In the genomic region with DNA sequence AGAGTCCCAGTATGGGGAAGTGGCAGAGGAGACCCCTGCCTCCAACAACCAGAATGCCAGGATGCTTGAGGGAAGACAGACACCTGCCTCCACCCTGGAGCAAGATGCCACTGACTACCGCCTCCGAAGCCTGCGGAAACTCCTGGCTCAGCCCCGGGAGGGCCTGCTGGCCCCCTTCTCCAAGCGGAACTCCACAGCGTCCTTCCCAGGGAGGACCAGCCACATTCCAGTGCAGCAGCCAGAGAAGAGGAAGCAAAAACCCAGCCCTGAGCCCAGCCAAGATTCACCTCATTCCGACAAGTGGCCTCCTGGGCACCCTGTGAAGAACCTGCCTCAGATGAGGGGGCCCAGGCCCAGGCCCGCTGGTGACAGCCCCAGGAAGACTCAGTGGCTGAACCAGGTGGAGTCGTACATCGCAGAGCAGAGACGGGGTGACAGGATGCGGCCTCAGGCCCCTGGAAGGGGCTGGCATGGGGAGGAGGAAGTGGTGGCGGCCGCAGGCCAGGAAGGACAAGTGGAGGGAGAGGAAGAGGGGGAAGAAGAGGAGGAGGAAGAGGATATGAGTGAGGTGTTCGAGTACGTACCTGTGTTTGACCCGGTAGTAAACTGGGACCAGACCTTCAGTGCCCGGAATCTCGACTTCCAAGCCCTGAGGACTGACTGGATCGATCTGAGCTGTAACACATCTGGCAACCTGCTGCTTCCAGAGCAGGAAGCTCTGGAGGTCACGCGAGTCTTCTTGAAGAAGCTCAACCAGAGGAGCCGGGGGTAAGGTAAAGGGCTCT, we compare ENCODE assay signal across 15 cellular contexts.
DNase-seq lines count a peak whose midpoint lies in the region; ATAC-seq and TF ChIP-seq lines count a peak whose summit lies in the region.
"Had no signal": no experiment of that assay in that cellular context is flagged by ENCODE, and none has a peak within 500 bp of the region (broad histone marks: within the 10 kb centered on the region; RNA-seq: fewer than 3 reads in every experiment).

No MANE protein-coding gene starts in this region.

- H3F3A ChIP-seq in smooth muscle cell (ENCODE audit: low read depth) = no peaks in the 10 kb centered on the region

- H3K79me2 ChIP-seq in trophoblast cell (ENCODE audit: control insufficient read depth, insufficient read depth, low read length, poor library complexity) = no peaks in the 10 kb centered on the region
- H3K79me2 ChIP-seq in smooth muscle cell (ENCODE audit: low read depth) = no peaks in the 10 kb centered on the region

- H3K9me3 ChIP-seq in heart left ventricle = no peaks in the 10 kb centered on the region
- H3K9me3 ChIP-seq in trophoblast cell (ENCODE audit: insufficient read depth, low read depth, low read length) = no peaks in the 10 kb centered on the region
- H3K9me3 ChIP-seq in smooth muscle cell (replicated peaks; ENCODE audit: low read depth) = no peaks in the 10 kb centered on the region
- H3K9me3 ChIP-seq: BE2C, body of pancreas, upper lobe of left lung had no signal

- no peaks in the 10 kb centered on the region for H3K9me3 Mint-ChIP-seq in T-helper 1 cell treated with Interleukin-12 subunit alpha and Interleukin-12 subunit beta and Interleukin-4 antibody, amounts not matched to agents 30 μg/mL and 1 μg/mL, for 36 hours
- no peaks in the 10 kb centered on the region for H3K9me3 Mint-ChIP-seq in dendritic cell treated with granulocyte-macrophage colony-stimulating factor and Interleukin-4, amounts not matched to agents 40 ng/mL and 50 ng/mL, for 4 days
- H3K9me3 Mint-ChIP-seq in stimulated activated naive CD8-positive, alpha-beta T cell treated with anti-CD3 and anti-CD28 coated beads, Interleukin-15, amount 100 ng/mL, for 72 hours = no peaks in the 10 kb centered on the region

- H4K8ac ChIP-seq in trophoblast cell (ENCODE audit: low read depth, low read length) = no peak overlapping the region

- H3K27me3 Mint-ChIP-seq in T-helper 1 cell treated with Interleukin-12 subunit alpha and Interleukin-12 subunit beta and Interleukin-4 antibody, amounts not matched to agents 30 μg/mL and 1 μg/mL, for 36 hours (ENCODE audit: low read depth) = no peaks in the 10 kb centered on the region
- H3K27me3 Mint-ChIP-seq in dendritic cell treated with granulocyte-macrophage colony-stimulating factor and Interleukin-4, amounts not matched to agents 40 ng/mL and 50 ng/mL, for 4 days = peaks cover 49% of the 10 kb centered on the region
- no peaks in the 10 kb centered on the region for H3K27me3 Mint-ChIP-seq in stimulated activated naive CD8-positive, alpha-beta T cell treated with anti-CD3 and anti-CD28 coated beads, Interleukin-15, amount 100 ng/mL, for 72 hours

- POLR2A ChIA-PET in RWPE1 (lab: Yijun Ruan, JAX; ENCODE audit: low non-redundant PET) = no interaction called here

- CTCF ChIA-PET in RWPE1 (lab: Yijun Ruan, JAX) = no interaction called here

- DNase-seq in heart left ventricle (peak in 2 of 5 donors; percentile 30 to 76), Right ventricle myocardium superior (no peak), RWPE1 (ENCODE audit: low spot score) (no peak), trophoblast cell (no peak), smooth muscle cell (lab: John Stamatoyannopoulos, UW; ENCODE audit: unreplicated experiment) (no peak)
- DNase-seq in stimulated activated naive CD8-positive, alpha-beta T cell treated with anti-CD3 and anti-CD28 coated beads, Interleukin-15, amount 100 ng/mL, for 72 hours = peak in 1 of 2 donors; percentile 72
- DNase-seq: BE2C; body of pancreas; kidney; nucleus accumbens; stimulated activated CD4-positive, alpha-beta T cell treated with anti-CD3 and anti-CD28 coated beads, Interleukin-4, amount 100 ng/mL, for 1 hour; upper lobe of left lung had no signal

- no peak for TF ChIP-seq POLR2A in heart left ventricle (IDR thresholded peaks at IDR 0.05)

- H4K91ac ChIP-seq in trophoblast cell (ENCODE audit: low read depth, low read length) = no peak overlapping the region

- no peak overlapping the region for H2BK5ac ChIP-seq in trophoblast cell (ENCODE audit: low read depth, low read length, poor library complexity)

- intact Hi-C loops in heart left ventricle (cut with DNase I) = no loop called here
- intact Hi-C loops in Right ventricle myocardium superior (cut with DNase I) = no loop called here
- intact Hi-C loops in dendritic cell treated with granulocyte-macrophage colony-stimulating factor and Interleukin-4, amounts not matched to agents 40 ng/mL and 50 ng/mL, for 4 days (cut with micrococcal nuclease) = no loop called here

- H3K9ac ChIP-seq in trophoblast cell (ENCODE audit: low read length) (no peak overlapping the region), smooth muscle cell (ENCODE audit: low read depth) (no peak overlapping the region)

- H3K27ac Mint-ChIP-seq in T-helper 1 cell treated with Interleukin-12 subunit alpha and Interleukin-12 subunit beta and Interleukin-4 antibody, amounts not matched to agents 30 μg/mL and 1 μg/mL, for 36 hours = peak overlapping the region; percentile 88
- H3K27ac Mint-ChIP-seq in dendritic cell treated with granulocyte-macrophage colony-stimulating factor and Interleukin-4, amounts not matched to agents 40 ng/mL and 50 ng/mL, for 4 days = peak overlapping the region; percentile 59
- peak overlapping the region; percentile 79 to 96 for H3K27ac Mint-ChIP-seq in stimulated activated naive CD8-positive, alpha-beta T cell treated with anti-CD3 and anti-CD28 coated beads, Interleukin-15, amount 100 ng/mL, for 72 hours
- H3K27ac Mint-ChIP-seq: WTC11 had no signal

- peak overlapping the region; percentile 92 for H3K4me3 Mint-ChIP-seq in T-helper 1 cell treated with Interleukin-12 subunit alpha and Interleukin-12 subunit beta and Interleukin-4 antibody, amounts not matched to agents 30 μg/mL and 1 μg/mL, for 36 hours
- peak overlapping the region; percentile 27 for H3K4me3 Mint-ChIP-seq in dendritic cell treated with granulocyte-macrophage colony-stimulating factor and Interleukin-4, amounts not matched to agents 40 ng/mL and 50 ng/mL, for 4 days
- H3K4me3 Mint-ChIP-seq in stimulated activated naive CD8-positive, alpha-beta T cell treated with anti-CD3 and anti-CD28 coated beads, Interleukin-15, amount 100 ng/mL, for 72 hours = peak overlapping the region; percentile 55 to 86
- H3K4me3 Mint-ChIP-seq: WTC11 had no signal

- H3K27me3 ChIP-seq in heart left ventricle = no peaks in the 10 kb centered on the region
- H3K27me3 ChIP-seq in trophoblast cell (ENCODE audit: insufficient read depth, low read length) = no peaks in the 10 kb centered on the region
- H3K27me3 ChIP-seq in smooth muscle cell (ENCODE audit: low read depth) = no peaks in the 10 kb centered on the region
- H3K27me3 ChIP-seq: BE2C, body of pancreas, upper lobe of left lung had no signal

- H4K20me1 ChIP-seq in smooth muscle cell (ENCODE audit: low read depth) = no peaks in the 10 kb centered on the region

- H3K23ac ChIP-seq in trophoblast cell (ENCODE audit: low read length) = no peak overlapping the region

- H3K4me2 ChIP-seq in trophoblast cell (ENCODE audit: low read length) (no peak overlapping the region), smooth muscle cell (no peak overlapping the region)

- H3K36me3 ChIP-seq in heart left ventricle = peaks cover 0 to 18% (median 0%) of the 10 kb centered on the region in 9 donors
- no peaks in the 10 kb centered on the region for H3K36me3 ChIP-seq in trophoblast cell (ENCODE audit: control insufficient read depth in 1 of 2, insufficient read depth in 2 of 2, low read length in 2 of 2)
- H3K36me3 ChIP-seq in smooth muscle cell (ENCODE audit: low read depth) = no peaks in the 10 kb centered on the region
- H3K36me3 ChIP-seq: BE2C had no signal

- no peak overlapping the region for H3K14ac ChIP-seq in trophoblast cell (ENCODE audit: low read length)

- peaks cover 26% of the 10 kb centered on the region for H3K36me3 Mint-ChIP-seq in T-helper 1 cell treated with Interleukin-12 subunit alpha and Interleukin-12 subunit beta and Interleukin-4 antibody, amounts not matched to agents 30 μg/mL and 1 μg/mL, for 36 hours (ENCODE audit: low read depth)
- H3K36me3 Mint-ChIP-seq in dendritic cell treated with granulocyte-macrophage colony-stimulating factor and Interleukin-4, amounts not matched to agents 40 ng/mL and 50 ng/mL, for 4 days (ENCODE audit: low read depth) = no peaks in the 10 kb centered on the region

- no peak for TF ChIP-seq CTCF in heart left ventricle (IDR thresholded peaks at IDR 0.05)
- no peak for TF ChIP-seq CTCF in RWPE1 (conservative IDR thresholded peaks at IDR 0.05; ENCODE audit: low read depth)
- TF ChIP-seq CTCF in smooth muscle cell (IDR thresholded peaks at IDR 0.05; ENCODE audit: borderline replicate concordance, insufficient read depth, poor library complexity, severe bottlenecking) = no peak

- H3K4me1 ChIP-seq in heart left ventricle (peaks cover 0 to 53% (median 29%) of the 10 kb centered on the region in 12 donors), trophoblast cell (ENCODE audit: control insufficient read depth in 1 of 2, insufficient read depth in 2 of 2, low read length in 2 of 2) (no peaks in the 10 kb centered on the region), smooth muscle cell (ENCODE audit: low read depth) (no peaks in the 10 kb centered on the region)
- H3K4me1 ChIP-seq: BE2C, body of pancreas had no signal

- no peak overlapping the region for H2BK120ac ChIP-seq in trophoblast cell (ENCODE audit: insufficient read depth, low read length, poor library complexity)

- no peak overlapping the region for H3K4ac ChIP-seq in trophoblast cell (ENCODE audit: low read depth, low read length)

- H2AK5ac ChIP-seq in trophoblast cell (ENCODE audit: low read length) = no peak overlapping the region

- H3K27ac ChIP-seq in heart left ventricle (peak overlapping the region in 9 of 12 donors; percentile 13 to 83 (median 49)), RWPE1 (no peak overlapping the region), trophoblast cell (ENCODE audit: low read depth, low read length) (no peak overlapping the region), smooth muscle cell (ENCODE audit: low read depth) (no peak overlapping the region)
- H3K27ac ChIP-seq: body of pancreas, upper lobe of left lung had no signal

- no peak overlapping the region for H2BK12ac ChIP-seq in trophoblast cell (ENCODE audit: low read length)

- no peaks in the 10 kb centered on the region for H3K79me1 ChIP-seq in trophoblast cell (ENCODE audit: low read length)

- H3K4me3 ChIP-seq in heart left ventricle = peak overlapping the region in 3 of 12 donors; percentile 7 to 35 (median 17)
- H3K4me3 ChIP-seq in trophoblast cell (ENCODE audit: low read depth, low read length) = no peak overlapping the region
- no peak overlapping the region for H3K4me3 ChIP-seq in smooth muscle cell
- H3K4me3 ChIP-seq: body of pancreas, upper lobe of left lung had no signal

- ATAC-seq in heart left ventricle (no peak), Right ventricle myocardium superior (ENCODE audit: poor library complexity) (no peak)
- ATAC-seq in stimulated activated naive CD8-positive, alpha-beta T cell treated with anti-CD3 and anti-CD28 coated beads, Interleukin-15, amount 100 ng/mL, for 72 hours = peak; percentile 89
- ATAC-seq: body of pancreas, WTC11 had no signal

- peaks cover 39% of the 10 kb centered on the region for H3K4me1 Mint-ChIP-seq in T-helper 1 cell treated with Interleukin-12 subunit alpha and Interleukin-12 subunit beta and Interleukin-4 antibody, amounts not matched to agents 30 μg/mL and 1 μg/mL, for 36 hours (ENCODE audit: low read depth)
- peaks cover 22% of the 10 kb centered on the region for H3K4me1 Mint-ChIP-seq in dendritic cell treated with granulocyte-macrophage colony-stimulating factor and Interleukin-4, amounts not matched to agents 40 ng/mL and 50 ng/mL, for 4 days (ENCODE audit: low read depth)
- peaks cover 31% of the 10 kb centered on the region for H3K4me1 Mint-ChIP-seq in stimulated activated naive CD8-positive, alpha-beta T cell treated with anti-CD3 and anti-CD28 coated beads, Interleukin-15, amount 100 ng/mL, for 72 hours
- H3K4me1 Mint-ChIP-seq: WTC11 had no signal

- H2AFZ ChIP-seq in trophoblast cell (ENCODE audit: insufficient read depth, low read length, poor library complexity) = no peak overlapping the region
- no peak overlapping the region for H2AFZ ChIP-seq in smooth muscle cell (ENCODE audit: low read depth)

- no peak overlapping the region for H4K12ac ChIP-seq in trophoblast cell (ENCODE audit: low read depth, low read length)

- WGBS in heart left ventricle, 4 donors = 53 to 72% (median 59%) methylated on average over 22 to 23 of the region's 23 CpGs
- no CpG with 5 or more reads among the region's 23 CpGs for WGBS in trophoblast cell (ENCODE audit: extremely low coverage, insufficient coverage, insufficient read length)
- 94% methylated on average over 22 of the region's 23 CpGs for WGBS in smooth muscle cell (ENCODE audit: low lambda C conversion rate)

- H3K18ac ChIP-seq in trophoblast cell (ENCODE audit: low read length) = no peak overlapping the region

Comparison
In these comparisons a context has a peak if more than half of its experiments do, and no peak if none do; other contexts are left out.
1. H3K27ac ChIP-seq: peak in heart left ventricle (9 of 12); none in RWPE1 (single experiment), trophoblast cell (single experiment) and smooth muscle cell (single experiment).
2. H3K4me3 Mint-ChIP-seq: peak in every context shown above with its lines; median percentile 92 in T-helper 1 cell treated with Interleukin-12 subunit alpha and Interleukin-12 subunit beta and Interleukin-4 antibody, amounts not matched to agents 30 μg/mL and 1 μg/mL, for 36 hours; 70 in stimulated activated naive CD8-positive, alpha-beta T cell treated with anti-CD3 and anti-CD28 coated beads, Interleukin-15, amount 100 ng/mL, for 72 hours; 27 in dendritic cell treated with granulocyte-macrophage colony-stimulating factor and Interleukin-4, amounts not matched to agents 40 ng/mL and 50 ng/mL, for 4 days.
3. Peak in every context shown above with its lines, with median percentiles within 50 percentile points of each other: H3K27ac Mint-ChIP-seq.